29 cellular contexts compared by ENCODE assay signal in genomic region chr15:101042320-101042719, GRCh38.
DNase-seq lines count a peak whose midpoint lies in the region; ATAC-seq, FAIRE-seq and TF ChIP-seq lines count a peak whose summit lies in the region.
"Had no signal": no experiment of that assay in that cellular context is flagged by ENCODE, and none has a peak within 500 bp of the region (broad histone marks: within the 10 kb centered on the region; RNA-seq: fewer than 3 reads in every experiment).

No MANE protein-coding gene starts in this region.

- WGBS in stomach, 5 donors, result 91 to 97% (median 96%) methylated on average over 4 of the region's 4 CpGs

- TF ChIP-seq CTCF in natural killer cell (IDR thresholded peaks at IDR 0.05) (no peak), kidney (IDR thresholded peaks at IDR 0.05; ENCODE audit: borderline replicate concordance, extremely low read depth, insufficient read depth) (no peak), stomach (IDR thresholded peaks at IDR 0.05) (no peak)

- H3K27me3 ChIP-seq in stomach, result no peaks in the 10 kb centered on the region
- H3K27me3 ChIP-seq: esophagus muscularis mucosa had no signal

- no peak overlapping the region for H3K4me3 ChIP-seq in kidney (ENCODE audit: low read length in 2 of 2)
- H3K4me3 ChIP-seq in stomach, result no peak overlapping the region
- H3K4me3 ChIP-seq: esophagus muscularis mucosa, heart right ventricle, K562 had no signal

- ATAC-seq in natural killer cell, result no peak
- ATAC-seq in natural killer cell treated with Interleukin-12 subunit alpha and Interleukin-12 subunit beta and Interleukin-15 and Interleukin-18, amount 100 ng/mL, for 72 hours, result no peak
- ATAC-seq in HG03196 (IDR thresholded peaks at IDR 0.05; ENCODE audit: unreplicated experiment), result no peak
- ATAC-seq in GM19351 (IDR thresholded peaks at IDR 0.05; ENCODE audit: unreplicated experiment), result no peak
- ATAC-seq in GM18907 (IDR thresholded peaks at IDR 0.05; ENCODE audit: unreplicated experiment), result no peak
- ATAC-seq: activated naive CD4-positive, alpha-beta T cell treated with anti-CD3 and anti-CD28 coated beads, Interleukin-2, amount 50 U/mL, for 72 hours; heart right ventricle; left cardiac atrium had no signal

- no peak overlapping the region for H3K4me3 Mint-ChIP-seq in natural killer cell
- no peak overlapping the region for H3K4me3 Mint-ChIP-seq in natural killer cell treated with Interleukin-12 subunit alpha and Interleukin-12 subunit beta and Interleukin-15 and Interleukin-18, amount 100 ng/mL, for 72 hours
- H3K4me3 Mint-ChIP-seq: B cell, WTC11 had no signal

- no peaks in the 10 kb centered on the region for H3K4me1 ChIP-seq in kidney (ENCODE audit: control insufficient read depth in 1 of 2, insufficient read depth in 1 of 2, low read depth in 1 of 2, low read length in 2 of 2)
- peaks cover 0 to 6% (median 0%) of the 10 kb centered on the region in 4 donors for H3K4me1 ChIP-seq in stomach

- no peak overlapping the region for H3K9ac ChIP-seq in kidney (ENCODE audit: low read length in 2 of 2)

- peaks cover 21 to 31% of the 10 kb centered on the region in 2 donors for H3K27me3 Mint-ChIP-seq in natural killer cell (ENCODE audit: low read depth in 2 of 2)
- peaks cover 20 to 39% of the 10 kb centered on the region in 2 donors for H3K27me3 Mint-ChIP-seq in natural killer cell treated with Interleukin-12 subunit alpha and Interleukin-12 subunit beta and Interleukin-15 and Interleukin-18, amount 100 ng/mL, for 72 hours
- H3K27me3 Mint-ChIP-seq: B cell had no signal

- no peak overlapping the region for H3K27ac Mint-ChIP-seq in natural killer cell
- no peak overlapping the region for H3K27ac Mint-ChIP-seq in natural killer cell treated with Interleukin-12 subunit alpha and Interleukin-12 subunit beta and Interleukin-15 and Interleukin-18, amount 100 ng/mL, for 72 hours
- H3K27ac Mint-ChIP-seq: activated naive CD4-positive, alpha-beta T cell treated with anti-CD3 and anti-CD28 coated beads, Interleukin-2, amount 50 U/mL, for 72 hours; B cell; WTC11 had no signal

- H3K4me1 Mint-ChIP-seq in natural killer cell, result no peaks in the 10 kb centered on the region
- no peaks in the 10 kb centered on the region for H3K4me1 Mint-ChIP-seq in natural killer cell treated with Interleukin-12 subunit alpha and Interleukin-12 subunit beta and Interleukin-15 and Interleukin-18, amount 100 ng/mL, for 72 hours (ENCODE audit: low read depth in 2 of 2)
- H3K4me1 Mint-ChIP-seq: B cell had no signal

- DNase-seq in natural killer cell (peak; percentile 10), kidney (peak; percentile 44), stomach (peak; percentile 8), NCI-H1092 (lab: John Stamatoyannopoulos, UW) (no peak)
- DNase-seq in natural killer cell treated with Interleukin-12 subunit alpha and Interleukin-12 subunit beta and Interleukin-15 and Interleukin-18, amount 100 ng/mL, for 72 hours (ENCODE audit: low spot score), result no peak
- DNase-seq: activated CD4-positive, alpha-beta T cell treated with anti-CD3 and anti-CD28 coated beads, Interleukin-2, amount 50 U/mL, for 1 hour; anterior cingulate cortex; DMS53; foreskin melanocyte; GOT3; left cardiac atrium; mesenchymal stem cell; NCI-H1105; NCI-H2029 treated with DMSO at 0.1 percent for 48 hours; NCI-H2227 treated with DMSO at 0.1 percent for 48 hours; NCI-H526 treated with DMSO at 0.1 percent for 48 hours; nucleus accumbens; SIG-M5; SW 1271 had no signal

- H3K9me3 ChIP-seq in kidney (ENCODE audit: control insufficient read depth in 1 of 2, low read length in 2 of 2), result no peaks in the 10 kb centered on the region
- no peaks in the 10 kb centered on the region for H3K9me3 ChIP-seq in stomach

- intact Hi-C loops in natural killer cell (cut with micrococcal nuclease) (no loop called here), kidney (cut with DNase I) (no loop called here), stomach (cut with DNase I; ENCODE audit: low total_unique reads) (no loop called here)

- no peak overlapping the region for H3K27ac ChIP-seq in kidney (ENCODE audit: low read depth in 2 of 2, low read length in 2 of 2)
- no peak overlapping the region for H3K27ac ChIP-seq in stomach
- H3K27ac ChIP-seq: esophagus muscularis mucosa, heart right ventricle had no signal

- H3K36me3 ChIP-seq in kidney (ENCODE audit: control insufficient read depth in 1 of 2, insufficient read depth in 2 of 2, low read length in 2 of 2) (no peaks in the 10 kb centered on the region), stomach (peaks cover 0 to 52% (median 34%) of the 10 kb centered on the region in 4 donors)

- TF ChIP-seq POLR2A in stomach (IDR thresholded peaks at IDR 0.05), result no peak

- TF ChIP-seq EP300 in stomach (IDR thresholded peaks at IDR 0.05), result no peak

- H3K36me3 Mint-ChIP-seq in natural killer cell, result peaks cover 7% of the 10 kb centered on the region
- no peaks in the 10 kb centered on the region for H3K36me3 Mint-ChIP-seq in natural killer cell treated with Interleukin-12 subunit alpha and Interleukin-12 subunit beta and Interleukin-15 and Interleukin-18, amount 100 ng/mL, for 72 hours

- H3K9me3 Mint-ChIP-seq in natural killer cell, result peaks cover 0 to 2% of the 10 kb centered on the region in 2 donors
- no peaks in the 10 kb centered on the region for H3K9me3 Mint-ChIP-seq in natural killer cell treated with Interleukin-12 subunit alpha and Interleukin-12 subunit beta and Interleukin-15 and Interleukin-18, amount 100 ng/mL, for 72 hours

- FAIRE-seq in kidney (lab: Jason Lieb, UNC), result no peak
- FAIRE-seq: bronchial epithelial cell, K562 had no signal

Comparison
In these comparisons a context has a peak if more than half of its experiments do, and no peak if none do; other contexts are left out.
1. DNase-seq: peak in natural killer cell (single experiment), kidney (single experiment) and stomach (single experiment); none in natural killer cell treated with Interleukin-12 subunit alpha and Interleukin-12 subunit beta and Interleukin-15 and Interleukin-18, amount 100 ng/mL, for 72 hours (single experiment) and NCI-H1092 (single experiment).